In genomic region chr2:170819941-170820646, GRCh38 we compare ENCODE assay signal across 11 cellular contexts. TPM values are rescaled to one million over a fixed set of nuclear protein-coding genes. Genes with fewer than 3 reads are reported as not detected.
DNase-seq lines count a peak whose midpoint lies in the region; ATAC-seq, FAIRE-seq and TF ChIP-seq lines count a peak whose summit lies in the region.
"Had no signal": no experiment of that assay in that cellular context is flagged by ENCODE, and none has a peak within 500 bp of the region (broad histone marks: within the 10 kb centered on the region; RNA-seq: fewer than 3 reads in every experiment).

No MANE protein-coding gene starts in this region.

- H3K9me1 ChIP-seq in endothelial cell of umbilical vein (replicated peaks; ENCODE audit: control insufficient read depth, extremely low read depth, insufficient read depth, low read length) = no peaks in the 10 kb centered on the region

- H3K4me3 ChIP-seq in DND-41 (ENCODE audit: low read depth in 1 of 2, low read length in 2 of 2) = no peak overlapping the region
- H3K4me3 ChIP-seq in Loucy (ENCODE audit: low read length, poor library complexity, severe bottlenecking) = peak overlapping the region; percentile 43
- no peak overlapping the region for H3K4me3 ChIP-seq in endothelial cell of umbilical vein (replicated peaks in 1 of 3; ENCODE audit: insufficient read depth in 1 of 3, low read depth in 1 of 3, low read length in 3 of 3)

- POLR2A ChIA-PET in endothelial cell of umbilical vein (lab: Charles Lee) = no interaction called here

- H3K27me3 ChIP-seq in DND-41 (ENCODE audit: insufficient read depth, low read length, poor library complexity) (peaks cover 4% of the 10 kb centered on the region), Loucy (ENCODE audit: insufficient read depth, low read length, poor library complexity, severe bottlenecking) (peaks cover 4% of the 10 kb centered on the region), endothelial cell of umbilical vein (ENCODE audit: control insufficient read depth in 2 of 2, insufficient read depth in 2 of 2, low read length in 2 of 2) (peaks cover 76 to 87% of the 10 kb centered on the region in 2 experiments)

- H3K9ac ChIP-seq in DND-41 (ENCODE audit: low read depth, low read length) = no peak overlapping the region
- H3K9ac ChIP-seq in Loucy (ENCODE audit: low read depth, low read length, poor library complexity, severe bottlenecking) = no peak overlapping the region
- H3K9ac ChIP-seq in endothelial cell of umbilical vein (replicated peaks; ENCODE audit: extremely low read depth, insufficient read depth, low read length) = no peak overlapping the region

- no peaks in the 10 kb centered on the region for H3K4me1 ChIP-seq in DND-41 (ENCODE audit: insufficient read depth, low read length)
- peaks cover 12% of the 10 kb centered on the region for H3K4me1 ChIP-seq in Loucy (ENCODE audit: insufficient read depth, low read length, poor library complexity, severe bottlenecking)
- peaks cover 19% of the 10 kb centered on the region for H3K4me1 ChIP-seq in endothelial cell of umbilical vein (ENCODE audit: control insufficient read depth, extremely low read depth, insufficient read depth, low read length)

- H3K9me2 ChIP-seq in Loucy (replicated peaks; ENCODE audit: low read depth, low read length) = no peaks in the 10 kb centered on the region

- ATAC-seq in DND-41 (ENCODE audit: insufficient read depth, low read depth) (no peak), GM18870 (IDR thresholded peaks at IDR 0.05; ENCODE audit: unreplicated experiment) (no peak)
- ATAC-seq: left cardiac atrium had no signal

- H3K36me3 ChIP-seq in DND-41 (ENCODE audit: insufficient read depth, low read length) (no peaks in the 10 kb centered on the region), Loucy (ENCODE audit: insufficient read depth, low read length) (no peaks in the 10 kb centered on the region), endothelial cell of umbilical vein (ENCODE audit: control insufficient read depth in 2 of 2, extremely low read depth in 1 of 2, insufficient read depth in 2 of 2, low read length in 2 of 2) (no peaks in the 10 kb centered on the region)

- peak; percentile 18 for FAIRE-seq in endothelial cell of umbilical vein (lab: Jason Lieb, UNC)

- no peak for TF ChIP-seq CTCF in DND-41 (IDR thresholded peaks at IDR 0.05; ENCODE audit: borderline replicate concordance, extremely low read depth, low read length, poor library complexity, severe bottlenecking)
- no peak for TF ChIP-seq CTCF in Loucy (conservative IDR thresholded peaks at IDR 0.05; ENCODE audit: low read length)
- no peak for TF ChIP-seq CTCF in endothelial cell of umbilical vein (IDR thresholded peaks at IDR 0.05; ENCODE audit: extremely low read depth in 1 of 2, insufficient read depth in 1 of 2, low read depth in 1 of 2, low read length in 2 of 2)

- no peaks in the 10 kb centered on the region for H4K20me1 ChIP-seq in DND-41 (ENCODE audit: insufficient read depth, low read length)
- no peaks in the 10 kb centered on the region for H4K20me1 ChIP-seq in Loucy (ENCODE audit: insufficient read depth, low read length, poor library complexity, severe bottlenecking)
- H4K20me1 ChIP-seq in endothelial cell of umbilical vein (replicated peaks; ENCODE audit: control insufficient read depth, extremely low read depth, insufficient read depth, low read length) = no peaks in the 10 kb centered on the region

- DNase-seq in DND-41 = no peak
- no peak for DNase-seq in endothelial cell of umbilical vein (ENCODE audit: low read depth, low spot score)
- DNase-seq in retina = peak; percentile 73
- DNase-seq in ureter (ENCODE audit: low spot score) = no peak
- DNase-seq in NCI-H128 (lab: John Stamatoyannopoulos, UW; ENCODE audit: unreplicated experiment) = no peak
- DNase-seq in SKM-1 treated with dmso at 0.1 percent for 144 hours (lab: John Stamatoyannopoulos, UW; ENCODE audit: unreplicated experiment) = no peak
- DNase-seq: effector CD4-positive, alpha-beta T cell; left cardiac atrium; NCI-H146 had no signal

- H3K4me2 ChIP-seq in DND-41 (ENCODE audit: insufficient read depth, low read length) (peak overlapping the region; percentile 28; the same call in 1 of the 2 replicates), Loucy (ENCODE audit: low read depth, low read length, poor library complexity, severe bottlenecking) (peak overlapping the region; percentile 26), endothelial cell of umbilical vein (ENCODE audit: insufficient read depth, low read length) (no peak overlapping the region)

- dilution Hi-C loops in endothelial cell of umbilical vein (cut with MboI; ENCODE audit: extremely low pct_ligation_motif_present, low sequenced_read_pairs) = no loop called here

- H3K9me3 ChIP-seq in DND-41 (ENCODE audit: insufficient read depth, low read length, severe bottlenecking) = no peaks in the 10 kb centered on the region
- H3K9me3 ChIP-seq in Loucy (ENCODE audit: insufficient read depth, low read depth, low read length) = no peaks in the 10 kb centered on the region
- no peaks in the 10 kb centered on the region for H3K9me3 ChIP-seq in endothelial cell of umbilical vein (replicated peaks; ENCODE audit: control insufficient read depth, insufficient read depth, low read length)

- intact Hi-C loops in endothelial cell of umbilical vein (cut with micrococcal nuclease) = no loop called here

- no peaks in the 10 kb centered on the region for H3K79me2 ChIP-seq in DND-41 (ENCODE audit: insufficient read depth, low read length)
- H3K79me2 ChIP-seq in Loucy (ENCODE audit: insufficient read depth, low read length) = no peaks in the 10 kb centered on the region
- no peaks in the 10 kb centered on the region for H3K79me2 ChIP-seq in endothelial cell of umbilical vein (ENCODE audit: control insufficient read depth, insufficient read depth, low read length)

- H3K27ac ChIP-seq in DND-41 (ENCODE audit: low read length) (no peak overlapping the region), endothelial cell of umbilical vein (ENCODE audit: insufficient read depth, low read depth, low read length) (no peak overlapping the region)

- H3F3A ChIP-seq in Loucy (ENCODE audit: low read depth) = no peaks in the 10 kb centered on the region

- TF ChIP-seq POLR2A in endothelial cell of umbilical vein (IDR thresholded peaks at IDR 0.05; ENCODE audit: low read depth, low read length) = no peak

- no TSS peak for BruUV-seq in endothelial cell of umbilical vein (replicated peaks; lab: Mats Ljungman, UMichigan)

- no peak overlapping the region for H2AFZ ChIP-seq in DND-41 (ENCODE audit: low read depth, low read length)
- H2AFZ ChIP-seq in Loucy (ENCODE audit: low read length) = 0 out of 2 replicates have a peak overlapping the region, but pooled peaks have one; percentile 11
- H2AFZ ChIP-seq in endothelial cell of umbilical vein (ENCODE audit: low read depth, low read length) = no peak overlapping the region

- CTCF ChIA-PET in endothelial cell of umbilical vein (lab: Charles Lee) = interaction anchor here (1.1 to 3.9 kb wide), 4 partner anchors 53 to 459 kb away, joined by 4 to 29 read pairs (median 5); no protein-coding TSS in a partner anchor

TF ChIP-seq in endothelial cell of umbilical vein, 7 proteins besides CTCF, POLR2A, EP300 and RAD21:
- TF ChIP-seq GATA2 (IDR thresholded peaks at IDR 0.05; ENCODE audit: insufficient read depth, insufficient read length, low read depth, low read length) (no peak), EZH2 (IDR thresholded peaks at IDR 0.05; ENCODE audit: borderline replicate concordance, low read depth, low read length, severe bottlenecking) (peak; percentile 83), POLR2AphosphoS5 (IDR thresholded peaks at IDR 0.05; ENCODE audit: insufficient read depth, low read depth, low read length) (no peak), MAX (IDR thresholded peaks at IDR 0.05; ENCODE audit: insufficient read depth, insufficient read length) (no peak), MYC (IDR thresholded peaks at IDR 0.05; ENCODE audit: low read depth, low read length) (no peak), JUN (IDR thresholded peaks at IDR 0.05; ENCODE audit: borderline replicate concordance, insufficient read depth, insufficient read length, low read depth) (no peak), FOS (IDR thresholded peaks at IDR 0.05; ENCODE audit: borderline replicate concordance, insufficient read depth, low read length) (no peak)

RNA-seq across cellular contexts. Expression of gene GAD1, which starts 3.4 kb away (rescaled TPM):
- 0.60 TPM in 1 of 2 replicates, not detected in the other for total RNA-seq in endothelial cell of umbilical vein
- 0.62 and 0.64 TPM in 2 replicates for polyA plus RNA-seq in endothelial cell of umbilical vein
- 0.26 and 0.30 TPM in 2 replicates for polyA plus RNA-seq in endothelial cell of umbilical vein (2011; cell fraction: cytosol; rRNA removed)
- polyA plus RNA-seq in endothelial cell of umbilical vein (2011; cell fraction: nucleus; rRNA removed) = 1.1 and 1.2 TPM in 2 replicates
- polyA plus RNA-seq in endothelial cell of umbilical vein (2012) = 0.09 and 0.19 TPM in 2 replicates
- 0.79 TPM in 1 of 2 replicates, not detected in the other for polyA minus RNA-seq in endothelial cell of umbilical vein
- 1.1 TPM for polyA minus RNA-seq in endothelial cell of umbilical vein (2011; cell fraction: cytosol; rRNA and poly(A)+ RNA removed)
- 0.19 and 0.48 TPM in 2 replicates for polyA minus RNA-seq in endothelial cell of umbilical vein (2011; cell fraction: nucleus; rRNA and poly(A)+ RNA removed)
- 0.57 TPM for total RNA-seq in ureter
- total RNA-seq: left cardiac atrium had no signal

RNA-seq across cellular contexts. Expression of gene ERICH2, which starts 49.9 kb away (rescaled TPM):
- not detected in 2 replicates for total RNA-seq in endothelial cell of umbilical vein
- polyA plus RNA-seq in endothelial cell of umbilical vein = not detected in 2 replicates
- polyA plus RNA-seq in endothelial cell of umbilical vein (2011; cell fraction: cytosol; rRNA removed) = not detected in 2 replicates
- polyA plus RNA-seq in endothelial cell of umbilical vein (2011; cell fraction: nucleus; rRNA removed) = not detected in 2 replicates
- not detected in 2 replicates for polyA plus RNA-seq in endothelial cell of umbilical vein (2012)
- not detected in 2 replicates for polyA minus RNA-seq in endothelial cell of umbilical vein
- polyA minus RNA-seq in endothelial cell of umbilical vein (2011; cell fraction: cytosol; rRNA and poly(A)+ RNA removed) = not detected
- polyA minus RNA-seq in endothelial cell of umbilical vein (2011; cell fraction: nucleus; rRNA and poly(A)+ RNA removed) = not detected in 2 replicates
- total RNA-seq in ureter = 1.4 TPM
